Comparison of ENCODE assay signal across 12 cellular contexts in genomic region chr6:53566755-53567154, GRCh38.
"Had no signal": no experiment of that assay in that cellular context is flagged by ENCODE, and none has a peak within 500 bp of the region (broad histone marks: within the 10 kb centered on the region; RNA-seq: fewer than 3 reads in every experiment).

No MANE protein-coding gene starts in this region.

- H3K9me3 ChIP-seq: esophagus muscularis mucosa, psoas muscle had no signal

- H3K36me3 ChIP-seq: esophagus muscularis mucosa, spleen had no signal

- ATAC-seq: activated CD4-positive, CD25-positive, alpha-beta regulatory T cell treated with anti-CD3 and anti-CD28 coated beads, Interleukin-2, amount 50 U/mL, for 24 hours; psoas muscle; sciatic nerve; stimulated activated naive B cell treated with anti-CD40 and anti-IgM and Interleukin-4, amounts not matched to agents 10 μg/mL and 1 μg/mL and 100 μg/mL, for 72 hours had no signal

- DNase-seq: activated T-cell treated with anti-CD3 and anti-CD28 coated beads, Interleukin-2, amount 50 U/mL, for 1 hour; endodermal cell; glutamatergic neuron; immature natural killer cell; nephron progenitor cell; psoas muscle; spleen; stimulated activated CD4-positive, alpha-beta T cell treated with anti-CD3 and anti-CD28 coated beads, Interleukin-1b, Interleukin-23, amount 100 ng/mL, for 48 hours; stimulated activated naive B cell treated with anti-CD40 and anti-IgM and Interleukin-4, amounts not matched to agents 10 μg/mL and 1 μg/mL and 100 μg/mL, for 72 hours had no signal

- H3K27me3 ChIP-seq: esophagus muscularis mucosa, spleen had no signal

- H3K4me3 ChIP-seq: esophagus muscularis mucosa, psoas muscle, spleen had no signal

- H3K27ac ChIP-seq: esophagus muscularis mucosa, psoas muscle, spleen had no signal

- H3K4me1 ChIP-seq: esophagus muscularis mucosa, psoas muscle, spleen had no signal
